Comparison of ENCODE assay signal across 31 cellular contexts in the genomic region with DNA sequence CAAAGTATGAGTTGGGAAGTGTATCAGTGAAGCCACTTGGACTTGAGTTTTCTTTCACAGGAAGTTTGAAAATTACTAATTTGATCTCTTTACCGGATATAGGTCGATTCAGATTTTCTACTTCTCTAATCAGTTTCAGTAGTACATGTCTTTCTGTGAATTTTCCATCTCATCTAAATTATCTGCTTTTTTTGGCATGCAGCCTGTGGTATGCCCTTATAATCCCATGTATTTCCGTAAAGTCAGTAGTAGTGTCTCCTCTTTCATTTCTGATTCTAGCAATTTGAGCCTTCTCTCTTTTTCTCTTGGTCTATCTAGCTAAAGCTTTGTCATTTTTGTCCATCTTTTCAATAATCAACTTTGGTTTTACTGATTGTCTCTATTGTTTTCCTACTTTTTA.
"Had no signal": no experiment of that assay in that cellular context is flagged by ENCODE, and none has a peak within 500 bp of the region (broad histone marks: within the 10 kb centered on the region; RNA-seq: fewer than 3 reads in every experiment).

No MANE protein-coding gene starts in this region.

- H3K4me1 ChIP-seq: adrenal gland, ascending aorta, body of pancreas, breast epithelium had no signal

- H3K9me3 ChIP-seq: adrenal gland, body of pancreas, breast epithelium had no signal

- H3K27ac ChIP-seq: adrenal gland, ascending aorta, body of pancreas, brain microvascular endothelial cell, breast epithelium, cardiac muscle cell had no signal

- DNase-seq: activated effector memory CD4-positive, alpha-beta T cell treated with anti-CD3 and anti-CD28 coated beads, Interleukin-2, amount 50 U/mL, for 16 hours; activated effector memory CD4-positive, alpha-beta T cell treated with Interleukin-2 at 50 U/mL for 16 hours; activated gamma-delta T cell; activated gamma-delta T cell treated with Interleukin-2 at 50 U/mL for 16 hours; activated naive CD4-positive, alpha-beta T cell; activated naive CD4-positive, alpha-beta T cell treated with anti-CD3 and anti-CD28 coated beads for 36 hours; activated naive CD4-positive, alpha-beta T cell treated with anti-CD3 and anti-CD28 coated beads, Interleukin-2, amount 10 ng/mL, durations not matched to agents 7 days and 5 days; activated naive CD4-positive, alpha-beta T cell treated with anti-CD3 and anti-CD28 coated beads, Interleukin-2, amount 50 U/mL, for 16 hours; activated naive CD4-positive, alpha-beta T cell treated with Interleukin-2 at 50 U/mL for 16 hours; activated naive CD8-positive, alpha-beta T cell treated with anti-CD3 and anti-CD28 coated beads for 36 hours; activated naive CD8-positive, alpha-beta T cell treated with anti-CD3 and anti-CD28 coated beads, Interleukin-2, amount 10 ng/mL, durations not matched to agents 7 days and 5 days; activated naive CD8-positive, alpha-beta T cell treated with anti-CD3 and anti-CD28 coated beads, Interleukin-2, amount 50 U/mL, for 24 hours; activated T-cell treated with anti-CD3 and anti-CD28 coated beads, Interleukin-2, amount 50 U/mL, for 24 hours; activated T-cell treated with anti-CD3 and anti-CD28 coated beads, Interleukin-2, amount 50 U/mL, for 4 hours; activated T-cell treated with anti-CD3 and anti-CD28 coated beads, Interleukin-2, amount 50 U/mL, for 48 hours; activated T-cell treated with anti-CD3 and anti-CD28 coated beads, Interleukin-2, amount 50 U/mL, for 72 hours; adrenal gland; amniotic stem cell; amygdala; anterior cingulate cortex; aorta; body of pancreas; brain microvascular endothelial cell; caudate nucleus; central memory CD4-positive, alpha-beta T cell; cerebellar nuclear complex had no signal

- H3K4me3 ChIP-seq: adrenal gland, ascending aorta, body of pancreas, breast epithelium, cardiac muscle cell had no signal

- H3K27me3 ChIP-seq: adrenal gland, ascending aorta, body of pancreas, brain microvascular endothelial cell, breast epithelium, cardiac muscle cell had no signal

- ATAC-seq: activated naive CD4-positive, alpha-beta T cell treated with anti-CD3 and anti-CD28 coated beads, Interleukin-2, amount 50 U/mL, for 72 hours; activated naive CD8-positive, alpha-beta T cell treated with anti-CD3 and anti-CD28 coated beads, Interleukin-2, amount 50 U/mL, for 24 hours; activated T-cell treated with anti-CD3 and anti-CD28 coated beads, Interleukin-2, amount 50 U/mL, for 4 hours; activated T-cell treated with anti-CD3 and anti-CD28 coated beads, Interleukin-2, amount 50 U/mL, for 72 hours; activated T-helper 17 cell treated with anti-CD3 and anti-CD28 coated beads, Interleukin-2, amount 50 U/mL, for 72 hours; body of pancreas had no signal

- H3K36me3 ChIP-seq: adrenal gland, ascending aorta, brain microvascular endothelial cell, breast epithelium, cardiac muscle cell had no signal
